In the genomic region with DNA sequence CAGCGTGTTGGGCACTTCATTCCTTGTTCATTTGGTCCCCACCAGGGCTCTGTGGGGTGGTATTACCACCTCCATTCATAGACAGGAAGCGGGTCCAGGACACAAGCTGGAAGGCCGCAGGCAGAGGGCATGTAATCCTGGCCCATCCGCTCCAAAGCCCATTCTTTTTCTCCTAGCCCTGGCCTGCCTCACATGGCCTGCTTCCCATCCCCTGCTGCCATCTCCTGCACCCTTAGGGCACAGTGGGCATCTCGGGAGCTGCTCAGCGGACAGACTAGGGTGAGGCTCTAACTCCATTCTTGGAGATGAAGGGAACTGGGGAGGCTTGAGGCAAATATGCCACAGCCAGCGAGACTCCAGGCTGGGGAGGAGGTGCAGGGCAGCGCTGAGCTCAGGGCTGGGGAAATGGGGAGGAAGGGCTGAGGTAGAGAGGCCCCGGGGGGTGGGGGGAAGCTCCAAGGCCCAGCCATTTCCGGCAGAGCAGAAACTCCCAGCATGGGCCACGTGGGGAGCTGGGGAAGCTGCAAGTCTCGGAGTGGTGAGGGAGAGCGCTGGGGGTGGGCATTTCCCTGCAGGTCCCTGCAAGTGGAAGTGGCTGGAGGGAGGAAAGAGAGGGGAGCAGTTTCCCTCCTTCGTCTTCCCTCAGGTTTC, we compare ENCODE assay signal across 11 cellular contexts. TPM values are rescaled to one million over a fixed set of nuclear protein-coding genes. Genes with fewer than 3 reads are reported as not detected.
DNase-seq lines count a peak whose midpoint lies in the region; ATAC-seq, FAIRE-seq and TF ChIP-seq lines count a peak whose summit lies in the region.
"Had no signal": no experiment of that assay in that cellular context is flagged by ENCODE, and none has a peak within 500 bp of the region (broad histone marks: within the 10 kb centered on the region; RNA-seq: fewer than 3 reads in every experiment).

No MANE protein-coding gene starts in this region.

- no peak overlapping the region for H2AK5ac ChIP-seq in neuronal stem cell (ENCODE audit: low read depth, low read length)

- H3K4me3 ChIP-seq in GM06990 (replicated peaks; ENCODE audit: low read depth, low read length) (no peak overlapping the region), K562 (no peak overlapping the region), neuronal stem cell (ENCODE audit: low read length in 2 of 2) (no peak overlapping the region)

- no TSS peak for BruUV-seq in K562 (replicated peaks; lab: Mats Ljungman, UMichigan)

- H3K27me3 ChIP-seq in GM06990 (replicated peaks; ENCODE audit: control insufficient read depth, insufficient read depth, low read length) (no peaks in the 10 kb centered on the region), K562 (ENCODE audit: control insufficient read depth in 2 of 2, insufficient read depth in 2 of 2, low read length in 2 of 2) (peaks cover 2 to 8% of the 10 kb centered on the region in 2 experiments; a peak in 2 of 5 replicates), neuronal stem cell (ENCODE audit: control insufficient read depth in 3 of 3, insufficient read depth in 3 of 3, low read depth in 1 of 3, low read length in 3 of 3) (peaks cover 0 to 2% (median 0%) of the 10 kb centered on the region in 3 experiments)

- no peaks in the 10 kb centered on the region for H3K79me1 ChIP-seq in neuronal stem cell (ENCODE audit: low read depth, low read length)

- H3K27ac ChIP-seq in K562 (ENCODE audit: extremely low read depth, low read depth, low read length) = no peak overlapping the region
- no peak overlapping the region for H3K27ac ChIP-seq in neuronal stem cell (replicated peaks; ENCODE audit: low read length)
- H3K27ac ChIP-seq: neutrophil had no signal

- TF ChIP-seq CTCF in GM06990 (IDR thresholded peaks at IDR 0.05; ENCODE audit: insufficient read depth, low read length, poor library complexity, severe bottlenecking) (no peak), K562 (IDR thresholded peaks at IDR 0.05 in 2 of 3, conservative IDR thresholded peaks at IDR 0.05 in 1 of 3; ENCODE audit: insufficient read depth in 2 of 3, low read depth in 1 of 3, low read length in 3 of 3) (no peak)

- DNase-seq in GM06990 (ENCODE audit: extremely low read depth, insufficient read length) (peak; percentile 55), SK-N-DZ (ENCODE audit: low spot score) (peak; percentile 51), K562 (ENCODE audit: extremely low read depth in 1 of 4, low spot score in 3 of 4) (peak in 3 of 4 experiments; percentile 41 to 48 (median 46)), neuronal stem cell (ENCODE audit: low spot score) (no peak), SHP77 treated with DMSO at 0.1 percent for 48 hours (lab: John Stamatoyannopoulos, UW) (no peak), NCI-H510A treated with DMSO at 0.1 percent for 48 hours (lab: John Stamatoyannopoulos, UW) (no peak)
- DNase-seq: NCI-H2171 treated with DMSO at 0.1 percent for 48 hours had no signal

- H3K9ac ChIP-seq in K562 (ENCODE audit: insufficient read depth in 1 of 2, low read depth in 2 of 2, low read length in 2 of 2) (peak overlapping the region in 1 of 2 experiments; percentile 48; a peak in 2 of 4 replicates), neuronal stem cell (ENCODE audit: low read depth, low read length, poor library complexity) (no peak overlapping the region)

- no peak overlapping the region for H4K91ac ChIP-seq in neuronal stem cell (ENCODE audit: low read depth, low read length, poor library complexity)

- CTCF ChIA-PET in K562 (lab: Yijun Ruan, JAX; ENCODE audit: low intra/inter-chr PET ratio) = no interaction called here

- no peak overlapping the region for H3K14ac ChIP-seq in neuronal stem cell (ENCODE audit: low read length)

- FAIRE-seq in K562 (lab: Jason Lieb, UNC) = no peak

- peak overlapping the region; percentile 2 for H2BK15ac ChIP-seq in neuronal stem cell (ENCODE audit: low read length)

- no peak overlapping the region for H3K4ac ChIP-seq in neuronal stem cell (ENCODE audit: low read length)

- H3K23ac ChIP-seq in neuronal stem cell (ENCODE audit: low read depth, low read length, poor library complexity) = peak overlapping the region; percentile 12

- intact Hi-C loops in K562 (cut with micrococcal nuclease) = no loop called here

- POLR2A ChIA-PET in K562 (lab: Yijun Ruan, JAX) = interaction anchor here (0.5 to 1.1 kb wide), 2 partner anchors 25 to 148 kb away, joined by 3 read pairs; no protein-coding TSS in a partner anchor

- no peak for TF ChIP-seq EP300 in K562 (IDR thresholded peaks at IDR 0.05; ENCODE audit: low read length)

- peak overlapping the region; percentile 8 for H3K18ac ChIP-seq in neuronal stem cell (ENCODE audit: low read length)

- H3K79me2 ChIP-seq in K562 (ENCODE audit: control insufficient read depth, insufficient read depth, low read length) = no peaks in the 10 kb centered on the region

- H2AFZ ChIP-seq in K562 (ENCODE audit: low read depth, low read length) = peak overlapping the region; percentile 65
- peak overlapping the region; percentile 94 for H2AFZ ChIP-seq in neuronal stem cell (ENCODE audit: low read length)

- TF ChIP-seq POLR2A in K562 (conservative IDR thresholded peaks at IDR 0.05) = no peak

- peak overlapping the region; percentile 14 for H2BK5ac ChIP-seq in neuronal stem cell (ENCODE audit: low read length)

- H3K36me3 ChIP-seq in GM06990 (ENCODE audit: control insufficient read depth, insufficient read depth, low read length) (no peaks in the 10 kb centered on the region), K562 (ENCODE audit: control insufficient read depth, insufficient read depth, low read length) (no peaks in the 10 kb centered on the region), neuronal stem cell (replicated peaks in 1 of 2; ENCODE audit: control insufficient read depth in 2 of 2, insufficient read depth in 2 of 2, low read length in 2 of 2) (no peaks in the 10 kb centered on the region)
- H3K36me3 ChIP-seq: neutrophil had no signal

- in situ Hi-C loops in K562 (cut with MboI) = no loop called here

- H3K4me1 ChIP-seq in K562 (replicated peaks in 1 of 2; ENCODE audit: control insufficient read depth in 2 of 2, insufficient read depth in 2 of 2, low read length in 2 of 2) = peaks cover 0 to 10% of the 10 kb centered on the region in 2 experiments; a peak in 3 of 5 replicates
- peaks cover 14 to 18% of the 10 kb centered on the region in 2 donors for H3K4me1 ChIP-seq in neuronal stem cell (ENCODE audit: control insufficient read depth in 2 of 2, insufficient read depth in 1 of 2, low read depth in 1 of 2, low read length in 2 of 2)

- H3K9me3 ChIP-seq in K562 (replicated peaks; ENCODE audit: control insufficient read depth, insufficient read depth, low read depth, low read length) = no peaks in the 10 kb centered on the region
- H3K9me3 ChIP-seq in neuronal stem cell (replicated peaks in 1 of 2; ENCODE audit: control insufficient read depth in 2 of 2, insufficient read depth in 1 of 2, low read depth in 1 of 2, low read length in 2 of 2) = no peaks in the 10 kb centered on the region
- H3K9me3 ChIP-seq: neutrophil had no signal

- no peak overlapping the region for H2BK12ac ChIP-seq in neuronal stem cell (ENCODE audit: low read length)

- no peak overlapping the region for H2BK120ac ChIP-seq in neuronal stem cell (ENCODE audit: low read depth, low read length)

- H4K20me1 ChIP-seq in K562 (replicated peaks; ENCODE audit: control insufficient read depth, insufficient read depth, low read length) = no peaks in the 10 kb centered on the region

- WGBS in K562 (ENCODE audit: insufficient coverage, low coverage, missing lambda C conversion rate) = 34% methylated on average over 12 of the region's 14 CpGs
- no CpG with 5 or more reads among the region's 14 CpGs for WGBS in neuronal stem cell (ENCODE audit: extremely low coverage in 2 of 2, insufficient read length in 2 of 2, insufficient replicate concordance in 1 of 2), 2 donors

- no peak for TF ChIP-seq RAD21 in K562 (CRISPR knock-in tag; conservative IDR thresholded peaks at IDR 0.05 in 1 of 2, IDR thresholded peaks at IDR 0.05 in 1 of 2)

- peak; percentile 85 for ATAC-seq in K562
- no peak for ATAC-seq in HG02623 (IDR thresholded peaks at IDR 0.05; ENCODE audit: unreplicated experiment)
- ATAC-seq in HG03095 (IDR thresholded peaks at IDR 0.05; ENCODE audit: unreplicated experiment) = no peak

- no peak overlapping the region for H3K4me2 ChIP-seq in K562 (ENCODE audit: insufficient read depth, low read length)
- H3K4me2 ChIP-seq in neuronal stem cell (ENCODE audit: insufficient read depth, low read length, poor library complexity, severe bottlenecking) = no peak overlapping the region

- H3K9me1 ChIP-seq in K562 (ENCODE audit: control insufficient read depth, insufficient read depth, low read length) = no peaks in the 10 kb centered on the region

- H4K8ac ChIP-seq in neuronal stem cell (ENCODE audit: low read depth, low read length) = no peak overlapping the region

RNA-seq across cellular contexts. Expression of gene BCL9L, which starts 14.3 kb away (rescaled TPM):
- 1.3 and 2.8 TPM in 2 replicates for polyA plus RNA-seq in SK-N-DZ (2014; cell fraction: cytosol; rRNA removed)
- polyA plus RNA-seq in SK-N-DZ (2014; cell fraction: nucleus; rRNA removed) = 1.1 and 1.7 TPM in 2 replicates
- 10.2 and 17.0 TPM in 2 replicates for total RNA-seq in K562 (2011; cell fraction: chromatin; rRNA removed; ENCODE audit: low replicate concordance)
- 8.0 and 8.2 TPM in 2 replicates for total RNA-seq in K562 (2011; cell fraction: nucleolus; rRNA removed)
- 8.4 and 9.2 TPM in 2 replicates for total RNA-seq in K562 (2011; cell fraction: nucleoplasm; rRNA removed)
- total RNA-seq in K562 (2014; rRNA removed) (2.6 and 3.3 TPM in 2 replicates), K562 (2014; rRNA removed; fragmentation: Illumina TruSeq; extraction: Trizol) (0.38 and 0.76 TPM in 2 replicates), K562 (2015; rRNA removed; fragmentation: Illumina TruSeq; extraction: Trizol) (2.2 and 2.5 TPM in 2 replicates), K562 (2021) (14.6 and 17.9 TPM in 2 replicates)
- polyA plus RNA-seq in K562 (2011; rRNA removed) (0.61 and 1.3 TPM in 2 replicates), K562 (2014; fragmentation: Illumina TruSeq; extraction: Trizol) (7.6 and 10.1 TPM in 2 replicates), K562 (2014; fragmentation: Nextera tagmentation; extraction: Ambion mirVana) (under 1 TPM; 0.01 to 0.03 TPM), K562 (2014; rRNA removed) (4.8 and 5.3 TPM in 2 replicates)
- 0.52 and 2.5 TPM in 2 replicates for polyA plus RNA-seq in K562 (2011; cell fraction: cytosol; rRNA removed)
- 6.3 and 14.0 TPM in 2 replicates for polyA plus RNA-seq in K562 (2011; cell fraction: nucleus; rRNA removed)
- 9.7 and 9.9 TPM in 2 replicates for polyA plus RNA-seq in K562 (2012)
- 0.33 and 0.60 TPM in 2 replicates for polyA minus RNA-seq in K562 (2011; rRNA and poly(A)+ RNA removed)
- 4.6 and 5.6 TPM in 2 replicates for polyA minus RNA-seq in K562 (2011; cell fraction: cytosol; rRNA and poly(A)+ RNA removed)
- polyA minus RNA-seq in K562 (2011; cell fraction: nucleus; rRNA and poly(A)+ RNA removed) = 3.8 and 4.8 TPM in 2 replicates
- polyA plus RNA-seq in neuronal stem cell (2013, experiment 1 of 2) = 32.8 TPM
- polyA plus RNA-seq in neuronal stem cell (2013, experiment 2 of 2) = 34.6 TPM

RNA-seq across cellular contexts. Expression of gene UPK2, which starts 16.0 kb away (rescaled TPM):
- polyA plus RNA-seq in SK-N-DZ (2014; cell fraction: cytosol; rRNA removed) = not detected in 2 replicates
- not detected in 2 replicates for polyA plus RNA-seq in SK-N-DZ (2014; cell fraction: nucleus; rRNA removed)
- not detected in 2 replicates for total RNA-seq in K562 (2011; cell fraction: chromatin; rRNA removed; ENCODE audit: low replicate concordance)
- total RNA-seq in K562 (2011; cell fraction: nucleolus; rRNA removed) = not detected in 2 replicates
- not detected in 2 replicates for total RNA-seq in K562 (2011; cell fraction: nucleoplasm; rRNA removed)
- not detected in 2 replicates for total RNA-seq in K562 (2014; rRNA removed)
- total RNA-seq in K562 (2014; rRNA removed; fragmentation: Illumina TruSeq; extraction: Trizol) = not detected in 2 replicates
- not detected in 2 replicates for total RNA-seq in K562 (2015; rRNA removed; fragmentation: Illumina TruSeq; extraction: Trizol)
- not detected in 2 replicates for total RNA-seq in K562 (2021)
- not detected in 2 replicates for polyA plus RNA-seq in K562 (2011; rRNA removed)
- not detected in 2 replicates for polyA plus RNA-seq in K562 (2011; cell fraction: cytosol; rRNA removed)
- not detected in 2 replicates for polyA plus RNA-seq in K562 (2011; cell fraction: nucleus; rRNA removed)
- polyA plus RNA-seq in K562 (2012) = not detected in 2 replicates
- not detected in 2 replicates for polyA plus RNA-seq in K562 (2014; fragmentation: Illumina TruSeq; extraction: Trizol)
- polyA plus RNA-seq in K562 (2014; fragmentation: Nextera tagmentation; extraction: Ambion mirVana) = not detected
- polyA plus RNA-seq in K562 (2014; rRNA removed) = not detected in 2 replicates
- not detected in 2 replicates for polyA minus RNA-seq in K562 (2011; rRNA and poly(A)+ RNA removed)
- polyA minus RNA-seq in K562 (2011; cell fraction: cytosol; rRNA and poly(A)+ RNA removed) = not detected in 2 replicates
- polyA minus RNA-seq in K562 (2011; cell fraction: nucleus; rRNA and poly(A)+ RNA removed) = not detected in 2 replicates
- polyA plus RNA-seq in neuronal stem cell (2013, experiment 1 of 2) = 0.50 TPM
- polyA plus RNA-seq in neuronal stem cell (2013, experiment 2 of 2) = 0.47 TPM

RNA-seq across cellular contexts. Expression of gene FOXR1, which starts 31.5 kb away (rescaled TPM):
- polyA plus RNA-seq in SK-N-DZ (2014; cell fraction: cytosol; rRNA removed) = not detected in 2 replicates
- polyA plus RNA-seq in SK-N-DZ (2014; cell fraction: nucleus; rRNA removed) = not detected in 2 replicates
- total RNA-seq in K562 (2011; cell fraction: chromatin; rRNA removed; ENCODE audit: low replicate concordance) = not detected in 2 replicates
- total RNA-seq in K562 (2011; cell fraction: nucleolus; rRNA removed) = not detected in 2 replicates
- total RNA-seq in K562 (2011; cell fraction: nucleoplasm; rRNA removed) = not detected in 2 replicates
- total RNA-seq in K562 (2014; rRNA removed) = not detected in 2 replicates
- not detected in 2 replicates for total RNA-seq in K562 (2014; rRNA removed; fragmentation: Illumina TruSeq; extraction: Trizol)
- not detected in 2 replicates for total RNA-seq in K562 (2015; rRNA removed; fragmentation: Illumina TruSeq; extraction: Trizol)
- not detected in 2 replicates for total RNA-seq in K562 (2021)
- not detected in 2 replicates for polyA plus RNA-seq in K562 (2011; rRNA removed)
- not detected in 2 replicates for polyA plus RNA-seq in K562 (2011; cell fraction: cytosol; rRNA removed)
- not detected in 2 replicates for polyA plus RNA-seq in K562 (2011; cell fraction: nucleus; rRNA removed)
- polyA plus RNA-seq in K562 (2012) = not detected in 2 replicates
- not detected in 2 replicates for polyA plus RNA-seq in K562 (2014; fragmentation: Illumina TruSeq; extraction: Trizol)
- not detected for polyA plus RNA-seq in K562 (2014; fragmentation: Nextera tagmentation; extraction: Ambion mirVana)
- not detected in 2 replicates for polyA plus RNA-seq in K562 (2014; rRNA removed)
- not detected in 2 replicates for polyA minus RNA-seq in K562 (2011; rRNA and poly(A)+ RNA removed)
- not detected in 2 replicates for polyA minus RNA-seq in K562 (2011; cell fraction: cytosol; rRNA and poly(A)+ RNA removed)
- not detected in 2 replicates for polyA minus RNA-seq in K562 (2011; cell fraction: nucleus; rRNA and poly(A)+ RNA removed)
- not detected for polyA plus RNA-seq in neuronal stem cell (2013, experiment 1 of 2)
- 0.06 TPM for polyA plus RNA-seq in neuronal stem cell (2013, experiment 2 of 2)
- total RNA-seq: urinary bladder had no signal
- polyA plus RNA-seq: urinary bladder had no signal

RNA-seq across cellular contexts. Expression of gene CXCR5, which starts 56.4 kb away (rescaled TPM):
- polyA plus RNA-seq in SK-N-DZ (2014; cell fraction: cytosol; rRNA removed) = not detected in 2 replicates
- not detected in 2 replicates for polyA plus RNA-seq in SK-N-DZ (2014; cell fraction: nucleus; rRNA removed)
- total RNA-seq in K562 (2011; cell fraction: chromatin; rRNA removed; ENCODE audit: low replicate concordance) = not detected in 2 replicates
- total RNA-seq in K562 (2011; cell fraction: nucleolus; rRNA removed) = not detected in 2 replicates
- not detected in 2 replicates for total RNA-seq in K562 (2011; cell fraction: nucleoplasm; rRNA removed)
- not detected in 2 replicates for total RNA-seq in K562 (2014; rRNA removed)
- not detected in 2 replicates for total RNA-seq in K562 (2014; rRNA removed; fragmentation: Illumina TruSeq; extraction: Trizol)
- not detected in 2 replicates for total RNA-seq in K562 (2015; rRNA removed; fragmentation: Illumina TruSeq; extraction: Trizol)
- 0.04 TPM in 1 of 2 replicates, not detected in the other for total RNA-seq in K562 (2021)
- polyA plus RNA-seq in K562 (2011; rRNA removed) = not detected in 2 replicates
- 0.03 TPM in 1 of 2 replicates, not detected in the other for polyA plus RNA-seq in K562 (2011; cell fraction: cytosol; rRNA removed)
- polyA plus RNA-seq in K562 (2011; cell fraction: nucleus; rRNA removed) = not detected in 2 replicates
- polyA plus RNA-seq in K562 (2012) = not detected in 2 replicates
- polyA plus RNA-seq in K562 (2014; fragmentation: Illumina TruSeq; extraction: Trizol) = not detected in 2 replicates
- under 1 TPM; 0.03 to 0.06 TPM for polyA plus RNA-seq in K562 (2014; fragmentation: Nextera tagmentation; extraction: Ambion mirVana)
- not detected in 2 replicates for polyA plus RNA-seq in K562 (2014; rRNA removed)
- polyA minus RNA-seq in K562 (2011; rRNA and poly(A)+ RNA removed) = not detected in 2 replicates
- not detected in 2 replicates for polyA minus RNA-seq in K562 (2011; cell fraction: cytosol; rRNA and poly(A)+ RNA removed)
- not detected in 2 replicates for polyA minus RNA-seq in K562 (2011; cell fraction: nucleus; rRNA and poly(A)+ RNA removed)
- polyA plus RNA-seq in neuronal stem cell (2013, experiment 1 of 2) = not detected
- polyA plus RNA-seq in neuronal stem cell (2013, experiment 2 of 2) = not detected
- total RNA-seq: urinary bladder had no signal

RNA-seq across cellular contexts. Expression of gene CENATAC, which starts 57.9 kb away (rescaled TPM):
- 14.3 and 16.2 TPM in 2 replicates for polyA plus RNA-seq in SK-N-DZ (2014; cell fraction: cytosol; rRNA removed)
- polyA plus RNA-seq in SK-N-DZ (2014; cell fraction: nucleus; rRNA removed) = 63.8 and 64.2 TPM in 2 replicates
- 107 and 143 TPM in 2 replicates for total RNA-seq in K562 (2011; cell fraction: chromatin; rRNA removed; ENCODE audit: low replicate concordance)
- total RNA-seq in K562 (2011; cell fraction: nucleolus; rRNA removed) = 70.5 and 71.8 TPM in 2 replicates
- 96.7 and 121 TPM in 2 replicates for total RNA-seq in K562 (2011; cell fraction: nucleoplasm; rRNA removed)
- total RNA-seq in K562 (2014; rRNA removed) (15.3 and 16.0 TPM in 2 replicates), K562 (2014; rRNA removed; fragmentation: Illumina TruSeq; extraction: Trizol) (13.9 and 15.1 TPM in 2 replicates), K562 (2015; rRNA removed; fragmentation: Illumina TruSeq; extraction: Trizol) (16.2 and 16.9 TPM in 2 replicates), K562 (2021) (12.4 and 13.5 TPM in 2 replicates)
- polyA plus RNA-seq in K562 (2011; rRNA removed) (13.4 and 13.7 TPM in 2 replicates), K562 (2014; fragmentation: Illumina TruSeq; extraction: Trizol) (8.9 and 9.7 TPM in 2 replicates), K562 (2014; fragmentation: Nextera tagmentation; extraction: Ambion mirVana) (1 to 10 TPM; 2.4 to 4.5 TPM), K562 (2014; rRNA removed) (21.9 and 25.5 TPM in 2 replicates)
- polyA plus RNA-seq in K562 (2011; cell fraction: cytosol; rRNA removed) = 3.3 and 3.9 TPM in 2 replicates
- 35.3 and 40.2 TPM in 2 replicates for polyA plus RNA-seq in K562 (2011; cell fraction: nucleus; rRNA removed)
- polyA plus RNA-seq in K562 (2012) = 7.1 and 9.9 TPM in 2 replicates
- polyA minus RNA-seq in K562 (2011; rRNA and poly(A)+ RNA removed) = 20.5 and 20.8 TPM in 2 replicates
- polyA minus RNA-seq in K562 (2011; cell fraction: cytosol; rRNA and poly(A)+ RNA removed) = 3.7 and 4.3 TPM in 2 replicates
- 26.1 and 29.3 TPM in 2 replicates for polyA minus RNA-seq in K562 (2011; cell fraction: nucleus; rRNA and poly(A)+ RNA removed)
- 18.7 TPM for polyA plus RNA-seq in neuronal stem cell (2013, experiment 1 of 2)
- polyA plus RNA-seq in neuronal stem cell (2013, experiment 2 of 2) = 20.9 TPM

Comparison
In these comparisons a context has a peak if more than half of its experiments do, and no peak if none do; other contexts are left out.
1. DNase-seq: peak in GM06990 (single experiment), SK-N-DZ (single experiment) and K562 (3 of 4); none in neuronal stem cell (single experiment), SHP77 treated with DMSO at 0.1 percent for 48 hours (single experiment) and NCI-H510A treated with DMSO at 0.1 percent for 48 hours (single experiment).